8 cellular contexts compared by ENCODE assay signal in the genomic region with DNA sequence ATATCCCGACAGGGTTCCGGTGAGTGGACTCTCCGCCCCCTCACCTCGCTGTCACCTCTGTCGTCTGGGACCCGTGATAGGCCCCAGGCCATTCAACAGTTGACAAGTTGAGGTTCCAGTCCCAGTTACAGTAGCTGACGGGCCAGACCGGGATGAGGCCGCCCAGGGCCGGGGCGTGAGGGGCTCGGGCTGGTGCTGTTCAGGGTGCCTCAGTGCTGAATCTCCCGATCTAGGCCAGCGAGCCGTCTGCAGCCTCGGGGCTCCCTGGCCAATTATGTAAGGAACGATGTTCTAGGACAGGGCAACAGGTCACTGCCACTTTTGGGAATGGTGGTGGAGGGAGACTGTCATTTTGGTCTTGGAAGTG. TPM values are rescaled to one million over a fixed set of nuclear protein-coding genes. Genes with fewer than 3 reads are reported as not detected.
DNase-seq lines count a peak whose midpoint lies in the region; ATAC-seq lines count a peak whose summit lies in the region.

No MANE protein-coding gene starts in this region.

- H3K4me3 ChIP-seq in Jurkat, Clone E6-1 (ENCODE audit: low read length) = peak overlapping the region; percentile 83
- H3K4me3 ChIP-seq in iPS-18c (ENCODE audit: insufficient read depth, low read depth, low read length) = peak overlapping the region; percentile 69

- intact Hi-C loops in activated CD4-positive, alpha-beta T cell treated with anti-CD3 and anti-CD28 coated beads for 36 hours (cut with DNase I, micrococcal nuclease) = loop anchor here (1.0 to 5.0 kb wide), 13 partner anchors 11 to 1623 kb away; partner anchors contain the start of genes ADAT1 (in 2 of the 2), TMEM231 (in 2 of the 2), CFDP1 (in 1 of the 2) and KARS1 (in 1 of the 2)

- peak overlapping the region; percentile 82 for H3K4me3 Mint-ChIP-seq in activated CD4-positive, alpha-beta T cell treated with anti-CD3 and anti-CD28 coated beads for 36 hours
- peak overlapping the region; percentile 93 for H3K4me3 Mint-ChIP-seq in activated naive CD8-positive, alpha-beta T cell treated with anti-CD3 and anti-CD28 coated beads, Interleukin-2, amount 10 ng/mL, durations not matched to agents 7 days and 5 days

- peaks cover 15% of the 10 kb centered on the region for H3K36me3 Mint-ChIP-seq in activated CD4-positive, alpha-beta T cell treated with anti-CD3 and anti-CD28 coated beads for 36 hours (ENCODE audit: low read depth)
- H3K36me3 Mint-ChIP-seq in activated naive CD8-positive, alpha-beta T cell treated with anti-CD3 and anti-CD28 coated beads, Interleukin-2, amount 10 ng/mL, durations not matched to agents 7 days and 5 days = peaks cover 5% of the 10 kb centered on the region

- CTCF ChIA-PET in activated CD4-positive, alpha-beta T cell treated with anti-CD3 and anti-CD28 coated beads for 36 hours (lab: Charles Lee) = interaction anchor here (0.7 to 1.6 kb wide), 5 partner anchors 9 to 458 kb away, joined by 3 to 5 read pairs (median 3); partner anchors contain the start of gene ADAT1

- no peaks in the 10 kb centered on the region for H3K9me3 ChIP-seq in iPS-18c (ENCODE audit: control insufficient read depth, insufficient read depth, low read length)

- peak; percentile 50 for DNase-seq in activated CD4-positive, alpha-beta T cell treated with anti-CD3 and anti-CD28 coated beads for 36 hours
- no peak for DNase-seq in activated CD4-positive, alpha-beta T cell treated with anti-CD3 and anti-CD28 coated beads, Interleukin-2, amount 50 U/mL, for 4 hours
- DNase-seq in Jurkat, Clone E6-1 (ENCODE audit: low read depth, low spot score) = no peak
- no peak for DNase-seq in activated naive CD8-positive, alpha-beta T cell treated with anti-CD3 and anti-CD28 coated beads, Interleukin-2, amount 10 ng/mL, durations not matched to agents 7 days and 5 days
- DNase-seq in stimulated activated CD8-positive, alpha-beta memory T cell treated with anti-CD3 and anti-CD28 coated beads, Interleukin-4, amount 100 ng/mL, for 48 hours = peak; percentile 41

- no peaks in the 10 kb centered on the region for H3K9me3 Mint-ChIP-seq in activated CD4-positive, alpha-beta T cell treated with anti-CD3 and anti-CD28 coated beads for 36 hours (ENCODE audit: low read depth)
- H3K9me3 Mint-ChIP-seq in activated naive CD8-positive, alpha-beta T cell treated with anti-CD3 and anti-CD28 coated beads, Interleukin-2, amount 10 ng/mL, durations not matched to agents 7 days and 5 days = no peaks in the 10 kb centered on the region

- H3K4me1 Mint-ChIP-seq in activated CD4-positive, alpha-beta T cell treated with anti-CD3 and anti-CD28 coated beads for 36 hours = peaks cover 45% of the 10 kb centered on the region
- H3K4me1 Mint-ChIP-seq in activated naive CD8-positive, alpha-beta T cell treated with anti-CD3 and anti-CD28 coated beads, Interleukin-2, amount 10 ng/mL, durations not matched to agents 7 days and 5 days = peaks cover 18% of the 10 kb centered on the region

- peaks cover 10% of the 10 kb centered on the region for H3K27me3 Mint-ChIP-seq in activated CD4-positive, alpha-beta T cell treated with anti-CD3 and anti-CD28 coated beads for 36 hours
- peaks cover 18% of the 10 kb centered on the region for H3K27me3 Mint-ChIP-seq in activated naive CD8-positive, alpha-beta T cell treated with anti-CD3 and anti-CD28 coated beads, Interleukin-2, amount 10 ng/mL, durations not matched to agents 7 days and 5 days

- peak; percentile 6 for ATAC-seq in activated CD4-positive, alpha-beta T cell treated with anti-CD3 and anti-CD28 coated beads for 36 hours
- peak; percentile 3 for ATAC-seq in activated naive CD8-positive, alpha-beta T cell treated with anti-CD3 and anti-CD28 coated beads, Interleukin-2, amount 10 ng/mL, durations not matched to agents 7 days and 5 days (ENCODE audit: low read depth)
- ATAC-seq in HG03442 (IDR thresholded peaks at IDR 0.05; ENCODE audit: unreplicated experiment) (no peak), HG03520 (IDR thresholded peaks at IDR 0.05; ENCODE audit: unreplicated experiment) (no peak)

- POLR2A ChIA-PET in activated CD4-positive, alpha-beta T cell treated with anti-CD3 and anti-CD28 coated beads for 36 hours (lab: Charles Lee) = interaction anchor here (0.8 kb wide), 1 partner anchor 81 kb away, joined by 3 read pairs; the partner anchor contains the start of genes KARS1 and TERF2IP
- POLR2A ChIA-PET in activated naive CD8-positive, alpha-beta T cell treated with anti-CD3 and anti-CD28 coated beads, Interleukin-2, amount 10 ng/mL, durations not matched to agents 7 days and 5 days (lab: Charles Lee) = interaction anchor here (0.8 to 4.7 kb wide), 7 partner anchors 9 to 82 kb away, joined by 3 to 32 read pairs (median 5); partner anchors contain the start of genes ADAT1, KARS1, TERF2IP and TMEM231

- peak overlapping the region; percentile 40 for H3K27ac Mint-ChIP-seq in activated CD4-positive, alpha-beta T cell treated with anti-CD3 and anti-CD28 coated beads for 36 hours
- H3K27ac Mint-ChIP-seq in activated naive CD8-positive, alpha-beta T cell treated with anti-CD3 and anti-CD28 coated beads, Interleukin-2, amount 10 ng/mL, durations not matched to agents 7 days and 5 days = peak overlapping the region; percentile 77

RNA-seq across cellular contexts. Expression of gene GABARAPL2, which starts 0.7 kb away (rescaled TPM):
- 10 to 100 TPM; 31.9 to 58.0 TPM for total RNA-seq in activated CD4-positive, alpha-beta T cell treated with anti-CD3 and anti-CD28 coated beads for 36 hours
- 127 TPM for polyA plus RNA-seq in Jurkat, Clone E6-1 (2012; ENCODE audit: insufficient read depth, insufficient read length)
- 10 to 100 TPM; 71.6 to 72.9 TPM for total RNA-seq in activated naive CD8-positive, alpha-beta T cell treated with anti-CD3 and anti-CD28 coated beads, Interleukin-2, amount 10 ng/mL, durations not matched to agents 7 days and 5 days

RNA-seq across cellular contexts. Expression of gene TMEM231, which starts 10.8 kb away (rescaled TPM):
- total RNA-seq in activated CD4-positive, alpha-beta T cell treated with anti-CD3 and anti-CD28 coated beads for 36 hours = 1 to 10 TPM; 3.6 to 4.1 TPM
- 6.7 TPM for polyA plus RNA-seq in Jurkat, Clone E6-1 (2012; ENCODE audit: insufficient read depth, insufficient read length)
- total RNA-seq in activated naive CD8-positive, alpha-beta T cell treated with anti-CD3 and anti-CD28 coated beads, Interleukin-2, amount 10 ng/mL, durations not matched to agents 7 days and 5 days = 1 to 10 TPM; 2.8 to 3.4 TPM

RNA-seq across cellular contexts. Expression of gene CHST5, which starts 31.0 kb away (rescaled TPM):
- total RNA-seq in activated CD4-positive, alpha-beta T cell treated with anti-CD3 and anti-CD28 coated beads for 36 hours = under 1 TPM; 0.40 to 0.41 TPM
- polyA plus RNA-seq in Jurkat, Clone E6-1 (2012; ENCODE audit: insufficient read depth, insufficient read length) = not detected
- total RNA-seq in activated naive CD8-positive, alpha-beta T cell treated with anti-CD3 and anti-CD28 coated beads, Interleukin-2, amount 10 ng/mL, durations not matched to agents 7 days and 5 days = not detected

RNA-seq across cellular contexts. Expression of gene ADAT1, which starts 56.2 kb away (rescaled TPM):
- 10 to 100 TPM; 48.3 to 55.7 TPM for total RNA-seq in activated CD4-positive, alpha-beta T cell treated with anti-CD3 and anti-CD28 coated beads for 36 hours
- polyA plus RNA-seq in Jurkat, Clone E6-1 (2012; ENCODE audit: insufficient read depth, insufficient read length) = 49.6 TPM
- total RNA-seq in activated naive CD8-positive, alpha-beta T cell treated with anti-CD3 and anti-CD28 coated beads, Interleukin-2, amount 10 ng/mL, durations not matched to agents 7 days and 5 days = 10 to 100 TPM; 66.1 to 72.1 TPM

Comparison
In these comparisons a context has a peak if more than half of its experiments do, and no peak if none do; other contexts are left out.
1. DNase-seq: peak in activated CD4-positive, alpha-beta T cell treated with anti-CD3 and anti-CD28 coated beads for 36 hours (single experiment) and stimulated activated CD8-positive, alpha-beta memory T cell treated with anti-CD3 and anti-CD28 coated beads, Interleukin-4, amount 100 ng/mL, for 48 hours (single experiment); none in activated CD4-positive, alpha-beta T cell treated with anti-CD3 and anti-CD28 coated beads, Interleukin-2, amount 50 U/mL, for 4 hours (0 of 2), Jurkat, Clone E6-1 (single experiment) and activated naive CD8-positive, alpha-beta T cell treated with anti-CD3 and anti-CD28 coated beads, Interleukin-2, amount 10 ng/mL, durations not matched to agents 7 days and 5 days (single experiment).
2. ATAC-seq: peak in activated CD4-positive, alpha-beta T cell treated with anti-CD3 and anti-CD28 coated beads for 36 hours (single experiment) and activated naive CD8-positive, alpha-beta T cell treated with anti-CD3 and anti-CD28 coated beads, Interleukin-2, amount 10 ng/mL, durations not matched to agents 7 days and 5 days (single experiment); none in HG03442 (single experiment) and HG03520 (single experiment).